ENCODE assay signal across 25 cellular contexts in the genomic region with DNA sequence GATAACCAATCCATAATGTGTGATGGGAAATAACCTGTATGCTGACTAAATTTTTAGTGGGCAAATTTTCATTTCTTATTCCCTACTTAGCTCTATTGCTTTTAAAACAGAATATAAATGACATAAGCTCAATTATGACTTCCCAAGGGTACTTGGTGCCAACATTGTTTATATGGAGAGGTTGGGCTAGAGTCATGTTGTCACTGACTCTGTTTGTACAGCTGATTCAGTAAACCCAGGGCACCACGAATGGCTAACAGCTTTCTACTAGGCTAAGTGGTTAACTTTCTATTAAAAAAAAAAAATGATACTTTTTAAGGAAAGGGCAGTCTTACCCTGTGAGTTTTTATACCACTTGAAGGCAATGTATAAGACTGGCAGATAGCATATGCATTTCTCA.
"Had no signal": no experiment of that assay in that cellular context is flagged by ENCODE, and none has a peak within 500 bp of the region (broad histone marks: within the 10 kb centered on the region; RNA-seq: fewer than 3 reads in every experiment).

No MANE protein-coding gene starts in this region.

- H3K27ac Mint-ChIP-seq: activated naive CD8-positive, alpha-beta T cell; activated T-helper 2 cell treated with anti-CD3 and anti-CD28 coated beads, Interferon-gamma antibody, Interleukin-2, Interleukin-4, amounts not matched to agents 10 μg/mL and 5 μg/mL and 100 μg/mL, durations not matched to agents 14 hours and 24 hours and 36 hours; dendritic cell treated with granulocyte-macrophage colony-stimulating factor and Interleukin-4, amounts not matched to agents 40 ng/mL and 50 ng/mL, for 4 days; nephron progenitor cell had no signal

- H3K27me3 Mint-ChIP-seq: dendritic cell treated with granulocyte-macrophage colony-stimulating factor and Interleukin-4, amounts not matched to agents 40 ng/mL and 50 ng/mL, for 4 days had no signal

- H3K9me3 Mint-ChIP-seq: activated T-cell treated with anti-CD3 and anti-CD28 coated beads, Interleukin-2, amount 50 U/mL, for 4 hours; activated T-helper 2 cell treated with anti-CD3 and anti-CD28 coated beads, Interferon-gamma antibody, Interleukin-2, Interleukin-4, amounts not matched to agents 10 μg/mL and 5 μg/mL and 100 μg/mL, durations not matched to agents 14 hours and 24 hours and 36 hours; dendritic cell treated with granulocyte-macrophage colony-stimulating factor and Interleukin-4, amounts not matched to agents 40 ng/mL and 50 ng/mL, for 4 days; nephron progenitor cell had no signal

- H3K9me3 ChIP-seq: adrenal gland, ascending aorta, lower lobe of right lung, mucosa of descending colon, pancreas, psoas muscle, upper lobe of left lung had no signal

- H3K4me3 ChIP-seq: adrenal gland, ascending aorta, lower lobe of right lung, mucosa of descending colon, pancreas, psoas muscle, upper lobe of left lung had no signal

- DNase-seq: activated CD8-positive, alpha-beta memory T cell treated with anti-CD3 and anti-CD28 coated beads for 24 hours; activated CD8-positive, alpha-beta memory T cell treated with anti-CD3 and anti-CD28 coated beads, Interleukin-2, amount 50 U/mL, for 4 hours; activated naive CD4-positive, alpha-beta T cell; activated T-cell treated with anti-CD3 and anti-CD28 coated beads, Interleukin-2, amount 50 U/mL, for 4 hours; adrenal gland; brain microvascular endothelial cell; caudate nucleus; effector CD4-positive, alpha-beta T cell; foreskin fibroblast; left colon; lower lobe of right lung; mesendoderm; mucosa of descending colon; nephron progenitor cell; pancreas; psoas muscle; right cardiac atrium; stimulated activated CD4-positive, alpha-beta T cell treated with anti-CD3 and anti-CD28 coated beads, Interleukin-12 subunit alpha, Interleukin-12 subunit beta, amount 100 ng/mL, for 4 hours; stimulated activated CD4-positive, alpha-beta T cell treated with anti-CD3 and anti-CD28 coated beads, Interleukin-4, amount 100 ng/mL, for 4 hours; stimulated activated naive CD8-positive, alpha-beta T cell treated with anti-CD3 and anti-CD28 coated beads, Interleukin-15, Interleukin-2, amounts not matched to agents 100 U/mL and 50 U/mL, for 24 hours; upper lobe of left lung had no signal

- ATAC-seq: activated T-cell treated with anti-CD3 and anti-CD28 coated beads, Interleukin-2, amount 50 U/mL, for 4 hours; left colon; lower lobe of right lung; mucosa of descending colon; pancreas; psoas muscle; right cardiac atrium; stimulated activated naive CD8-positive, alpha-beta T cell treated with anti-CD3 and anti-CD28 coated beads, Interleukin-15, Interleukin-2, amounts not matched to agents 100 U/mL and 50 U/mL, for 24 hours had no signal

- H3K4me3 Mint-ChIP-seq: activated naive CD8-positive, alpha-beta T cell; activated T-cell treated with anti-CD3 and anti-CD28 coated beads, Interleukin-2, amount 50 U/mL, for 4 hours; dendritic cell treated with granulocyte-macrophage colony-stimulating factor and Interleukin-4, amounts not matched to agents 40 ng/mL and 50 ng/mL, for 4 days; nephron progenitor cell had no signal

- H3K27ac ChIP-seq: adrenal gland, ascending aorta, brain microvascular endothelial cell, lower lobe of right lung, pancreas, psoas muscle, upper lobe of left lung had no signal

- H3K27me3 ChIP-seq: adrenal gland, ascending aorta, brain microvascular endothelial cell, pancreas, upper lobe of left lung had no signal

- H3K36me3 ChIP-seq: adrenal gland, ascending aorta, brain microvascular endothelial cell, pancreas, upper lobe of left lung had no signal

- H3K4me1 ChIP-seq: ascending aorta, lower lobe of right lung had no signal

- H3K4me1 Mint-ChIP-seq: nephron progenitor cell had no signal
